In the genomic region with DNA sequence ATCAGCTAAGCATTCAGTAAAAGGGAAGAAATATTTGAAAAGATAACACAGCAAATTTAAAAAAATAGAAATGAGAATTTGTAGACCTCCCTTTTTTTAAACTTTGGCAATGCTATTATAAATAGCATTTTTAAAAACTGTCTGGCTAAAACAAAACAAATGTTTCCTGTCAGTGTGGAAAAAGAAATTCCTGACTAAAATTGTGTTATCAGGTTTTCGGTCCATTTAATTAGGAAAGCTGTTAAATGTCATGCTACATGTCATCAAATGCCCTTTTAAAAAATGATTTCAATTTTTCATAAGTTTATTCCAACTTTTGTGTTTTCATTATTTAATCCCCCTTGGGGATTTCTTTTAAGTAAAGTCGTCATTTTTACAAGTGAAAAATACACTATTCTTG, we compare ENCODE assay signal across 21 cellular contexts.
"Had no signal": no experiment of that assay in that cellular context is flagged by ENCODE, and none has a peak within 500 bp of the region (broad histone marks: within the 10 kb centered on the region; RNA-seq: fewer than 3 reads in every experiment).

No MANE protein-coding gene starts in this region.

- FAIRE-seq: endometrium, urothelium cell line had no signal

- DNase-seq: activated CD8-positive, alpha-beta memory T cell treated with anti-CD3 and anti-CD28 coated beads for 24 hours; activated CD8-positive, alpha-beta memory T cell treated with anti-CD3 and anti-CD28 coated beads, Interleukin-2, amount 50 U/mL, for 4 hours; activated T-cell treated with anti-CD3 and anti-CD28 coated beads, Interleukin-2, amount 50 U/mL, for 24 hours; adrenal gland; cortex of kidney; gastrocnemius medialis; hypothalamus; left colon; lower lobe of right lung; naive B cell; nucleus accumbens; spleen; stimulated activated CD4-positive, alpha-beta T cell treated with anti-CD3 and anti-CD28 coated beads, Interleukin-4, amount 100 ng/mL, for 24 hours; stimulated activated naive CD8-positive, alpha-beta T cell treated with anti-CD3 and anti-CD28 coated beads, Interleukin-15, Interleukin-2, amounts not matched to agents 100 U/mL and 50 U/mL, for 24 hours; T-helper 9 cell; transverse colon had no signal

- H3K27ac Mint-ChIP-seq: activated naive CD4-positive, alpha-beta T cell treated with anti-CD3 and anti-CD28 coated beads, Interleukin-2, amount 50 U/mL, for 72 hours; activated T-cell treated with anti-CD3 and anti-CD28 coated beads, Interleukin-2, amount 50 U/mL, for 24 hours; activated T-helper 17 cell treated with anti-CD3 and anti-CD28 coated beads, Interleukin-2, amount 50 U/mL, for 72 hours; naive B cell had no signal

- H3K9me3 ChIP-seq: adrenal gland, breast epithelium, gastrocnemius medialis, lower lobe of right lung, spleen, transverse colon had no signal

- H3K36me3 ChIP-seq: adrenal gland, breast epithelium, gastrocnemius medialis, lower lobe of right lung, spleen, transverse colon had no signal

- H3K4me1 ChIP-seq: adrenal gland, breast epithelium, gastrocnemius medialis, lower lobe of right lung, spleen, transverse colon had no signal

- H3K4me3 ChIP-seq: adrenal gland, breast epithelium, gastrocnemius medialis, lower lobe of right lung, spleen, transverse colon had no signal

- H3K27me3 ChIP-seq: adrenal gland, gastrocnemius medialis, spleen, transverse colon had no signal

- H3K27ac ChIP-seq: breast epithelium, gastrocnemius medialis, lower lobe of right lung, spleen, transverse colon had no signal

- H3K4me1 Mint-ChIP-seq: activated T-helper 17 cell treated with anti-CD3 and anti-CD28 coated beads, Interleukin-2, amount 50 U/mL, for 72 hours; naive B cell had no signal

- H3K4me3 Mint-ChIP-seq: activated T-cell treated with anti-CD3 and anti-CD28 coated beads, Interleukin-2, amount 50 U/mL, for 24 hours; activated T-helper 17 cell treated with anti-CD3 and anti-CD28 coated beads, Interleukin-2, amount 50 U/mL, for 72 hours; naive B cell had no signal

- H3K36me3 Mint-ChIP-seq: activated naive CD4-positive, alpha-beta T cell treated with anti-CD3 and anti-CD28 coated beads, Interleukin-2, amount 50 U/mL, for 72 hours; naive B cell had no signal

- H3K9me3 Mint-ChIP-seq: activated naive CD4-positive, alpha-beta T cell treated with anti-CD3 and anti-CD28 coated beads, Interleukin-2, amount 50 U/mL, for 72 hours; activated T-cell treated with anti-CD3 and anti-CD28 coated beads, Interleukin-2, amount 50 U/mL, for 24 hours; activated T-helper 17 cell treated with anti-CD3 and anti-CD28 coated beads, Interleukin-2, amount 50 U/mL, for 72 hours had no signal
